ENCODE assay signal across 8 cellular contexts in genomic region chr6:142387997-142388815, GRCh38.
DNase-seq lines count a peak whose midpoint lies in the region; ATAC-seq and TF ChIP-seq lines count a peak whose summit lies in the region.

No MANE protein-coding gene starts in this region.

- H3K36me3 ChIP-seq in effector memory CD4-positive, alpha-beta T cell (ENCODE audit: control insufficient read depth, insufficient read depth, low read length) = no peaks in the 10 kb centered on the region

- ATAC-seq in HG03108 (IDR thresholded peaks at IDR 0.05; ENCODE audit: unreplicated experiment) = peak; percentile 73

- H3K4me1 ChIP-seq in effector memory CD4-positive, alpha-beta T cell (ENCODE audit: control insufficient read depth, insufficient read depth, low read length, poor library complexity, severe bottlenecking) = no peaks in the 10 kb centered on the region

- H3K9me3 ChIP-seq in effector memory CD4-positive, alpha-beta T cell (ENCODE audit: control insufficient read depth, low read length) = no peaks in the 10 kb centered on the region

- no peak overlapping the region for H3K4me3 ChIP-seq in GM12865 (ENCODE audit: low read depth, low read length)
- H3K4me3 ChIP-seq in effector memory CD4-positive, alpha-beta T cell (ENCODE audit: insufficient read depth, low read depth, low read length, poor library complexity, severe bottlenecking) = no peak overlapping the region

- peak; percentile 57 for DNase-seq in A172 (ENCODE audit: low spot score)
- DNase-seq in GM12865 (ENCODE audit: low read depth) = peak; percentile 27
- DNase-seq in RPMI7951 (ENCODE audit: low read depth) = peak; percentile 49
- DNase-seq in fibroblast of gingiva (ENCODE audit: low read depth) = peak; percentile 46
- peak; percentile 79 for DNase-seq in pons (ENCODE audit: low spot score)
- DNase-seq in effector memory CD4-positive, alpha-beta T cell = no peak
- no peak for DNase-seq in ureter (ENCODE audit: low spot score)

- H3K27ac ChIP-seq in effector memory CD4-positive, alpha-beta T cell (ENCODE audit: insufficient read depth, low read length, poor library complexity, severe bottlenecking) = no peak overlapping the region

- H3K27me3 ChIP-seq in effector memory CD4-positive, alpha-beta T cell (replicated peaks; ENCODE audit: control insufficient read depth, insufficient read depth, low read length, poor library complexity, severe bottlenecking) = no peaks in the 10 kb centered on the region

- TF ChIP-seq CTCF in GM12865 (IDR thresholded peaks at IDR 0.05; ENCODE audit: insufficient read depth, low read depth, low read length, missing control alignments) = peak; percentile 37

Comparison
In these comparisons a context has a peak if more than half of its experiments do, and no peak if none do; other contexts are left out.
1. DNase-seq: peak in A172 (single experiment), GM12865 (single experiment), RPMI7951 (single experiment), fibroblast of gingiva (single experiment) and pons (single experiment); none in effector memory CD4-positive, alpha-beta T cell (0 of 3) and ureter (single experiment).